ENCODE assay signal across 16 cellular contexts in genomic region chr5:73912755-73913365, GRCh38.
DNase-seq lines count a peak whose midpoint lies in the region; ATAC-seq and TF ChIP-seq lines count a peak whose summit lies in the region.
"Had no signal": no experiment of that assay in that cellular context is flagged by ENCODE, and none has a peak within 500 bp of the region (broad histone marks: within the 10 kb centered on the region; RNA-seq: fewer than 3 reads in every experiment).

No MANE protein-coding gene starts in this region.

- TF ChIP-seq CTCF in GM10266 (IDR thresholded peaks at IDR 0.05; ENCODE audit: control insufficient read depth, insufficient read depth, low read depth, missing control alignments) (no peak), esophagus squamous epithelium (IDR thresholded peaks at IDR 0.05) (no peak)

- no peak overlapping the region for H2AFZ ChIP-seq in mesenchymal stem cell (ENCODE audit: low read depth, low read length)

- H3K79me1 ChIP-seq in mesenchymal stem cell (replicated peaks; ENCODE audit: low read length, poor library complexity, severe bottlenecking), result peaks cover 20% of the 10 kb centered on the region

- H3K4ac ChIP-seq in mesenchymal stem cell (ENCODE audit: low read depth in 1 of 2, low read length in 2 of 2), result no peak overlapping the region

- H2BK120ac ChIP-seq in mesenchymal stem cell (ENCODE audit: low read depth, low read length), result no peak overlapping the region

- H2AK5ac ChIP-seq in mesenchymal stem cell (ENCODE audit: low read length, severe bottlenecking), result no peak overlapping the region

- no peak overlapping the region for H3K9ac ChIP-seq in mesenchymal stem cell (ENCODE audit: low read length)

- no peak overlapping the region for H3K23ac ChIP-seq in mesenchymal stem cell (ENCODE audit: low read length in 2 of 2)

- no peak overlapping the region for H4K8ac ChIP-seq in mesenchymal stem cell (ENCODE audit: low read length)

- H4K91ac ChIP-seq in mesenchymal stem cell (ENCODE audit: low read length), result no peak overlapping the region

- H3K4me1 ChIP-seq in mesenchymal stem cell (ENCODE audit: control insufficient read depth, insufficient read depth, low read depth, low read length) (peaks cover 11% of the 10 kb centered on the region), esophagus squamous epithelium (peaks cover 0 to 12% (median 5%) of the 10 kb centered on the region in 3 donors)
- H3K4me1 ChIP-seq: psoas muscle had no signal

- no peak overlapping the region for H3K27ac ChIP-seq in mesenchymal stem cell (ENCODE audit: low read length, poor library complexity, severe bottlenecking)
- no peak overlapping the region for H3K27ac ChIP-seq in esophagus squamous epithelium
- H3K27ac ChIP-seq: psoas muscle, vagina had no signal

- 24% methylated on average over 3 of the region's 3 CpGs for WGBS in mesenchymal stem cell
- 74 to 86% methylated on average over 3 of the region's 3 CpGs for WGBS in esophagus squamous epithelium, 2 donors

- no peak overlapping the region for H2BK12ac ChIP-seq in mesenchymal stem cell (ENCODE audit: low read length in 2 of 2)

- H2BK15ac ChIP-seq in mesenchymal stem cell (ENCODE audit: low read depth, poor library complexity, severe bottlenecking), result no peak overlapping the region

- no peak overlapping the region for H2BK5ac ChIP-seq in mesenchymal stem cell (ENCODE audit: low read depth, low read length, poor library complexity, severe bottlenecking)

- H3K36me3 ChIP-seq in mesenchymal stem cell (ENCODE audit: control insufficient read depth in 1 of 2, insufficient read depth in 2 of 2, low read depth in 1 of 2, low read length in 2 of 2) (peaks cover 0 to 27% of the 10 kb centered on the region in 2 experiments), esophagus squamous epithelium (peaks cover 0 to 40% (median 0%) of the 10 kb centered on the region in 3 donors)

- no peak for TF ChIP-seq POLR2A in esophagus squamous epithelium (IDR thresholded peaks at IDR 0.05)

- no peaks in the 10 kb centered on the region for H3K9me3 ChIP-seq in mesenchymal stem cell (ENCODE audit: control insufficient read depth, low read length)
- H3K9me3 ChIP-seq in esophagus squamous epithelium, result no peaks in the 10 kb centered on the region
- H3K9me3 ChIP-seq: psoas muscle, vagina had no signal

- H3K18ac ChIP-seq in mesenchymal stem cell (ENCODE audit: low read depth in 1 of 2, low read length in 2 of 2), result no peak overlapping the region

- DNase-seq in GM10266 (ENCODE audit: extremely low spot score), result peak; percentile 27
- DNase-seq in amniotic epithelial cell (ENCODE audit: low read depth), result peak; percentile 56
- peak; percentile 83 for DNase-seq in mesenchymal stem cell
- no peak for DNase-seq in hippocampal formation (lab: John Stamatoyannopoulos, UW)
- no peak for DNase-seq in esophagus squamous epithelium (lab: John Stamatoyannopoulos, UW)
- DNase-seq: activated CD8-positive, alpha-beta T cell treated with anti-CD3 and anti-CD28 coated beads for 36 hours; activated T-cell treated with anti-CD3 and anti-CD28 coated beads, Interleukin-2, amount 50 U/mL, for 4 hours; erythroblast; psoas muscle; SHP77; stimulated activated CD8-positive, alpha-beta memory T cell treated with anti-CD3 and anti-CD28 coated beads, Interleukin-4, amount 100 ng/mL, for 48 hours; T-helper 17 cell had no signal

- H3K27me3 ChIP-seq in mesenchymal stem cell (ENCODE audit: control insufficient read depth in 1 of 2, insufficient read depth in 1 of 2, low read length in 2 of 2), result no peaks in the 10 kb centered on the region
- no peaks in the 10 kb centered on the region for H3K27me3 ChIP-seq in esophagus squamous epithelium
- H3K27me3 ChIP-seq: vagina had no signal

- H3K14ac ChIP-seq in mesenchymal stem cell (ENCODE audit: low read length in 2 of 2), result no peak overlapping the region

- no peak overlapping the region for H3K4me3 ChIP-seq in mesenchymal stem cell (ENCODE audit: insufficient read depth in 1 of 2, low read depth in 1 of 2, low read length in 2 of 2)
- H3K4me3 ChIP-seq in esophagus squamous epithelium, result no peak overlapping the region
- H3K4me3 ChIP-seq: psoas muscle, vagina had no signal

- intact Hi-C loops in esophagus squamous epithelium (cut with DNase I), result no loop called here

- H3K4me2 ChIP-seq in mesenchymal stem cell (ENCODE audit: low read length, poor library complexity, severe bottlenecking), result no peak overlapping the region

- ATAC-seq in HG02798 (IDR thresholded peaks at IDR 0.05; ENCODE audit: poor library complexity, unreplicated experiment) (peak; percentile 71), GM18858 (IDR thresholded peaks at IDR 0.05; ENCODE audit: unreplicated experiment) (no peak)
- ATAC-seq: activated CD8-positive, alpha-beta T cell treated with anti-CD3 and anti-CD28 coated beads for 36 hours; activated naive CD4-positive, alpha-beta T cell treated with anti-CD3 and anti-CD28 coated beads, Interleukin-2, amount 50 U/mL, for 72 hours; activated T-cell treated with anti-CD3 and anti-CD28 coated beads, Interleukin-2, amount 50 U/mL, for 4 hours; psoas muscle; T-helper 17 cell had no signal

Comparison
In these comparisons a context has a peak if more than half of its experiments do, and no peak if none do; other contexts are left out.
1. DNase-seq: peak in GM10266 (single experiment), amniotic epithelial cell (single experiment) and mesenchymal stem cell (single experiment); none in hippocampal formation (0 of 2) and esophagus squamous epithelium (single experiment).